In genomic region chr6:89148016-89148750, GRCh38 we compare ENCODE assay signal across 10 cellular contexts. TPM values are rescaled to one million over a fixed set of nuclear protein-coding genes. Genes with fewer than 3 reads are reported as not detected.
DNase-seq lines count a peak whose midpoint lies in the region; ATAC-seq, FAIRE-seq and TF ChIP-seq lines count a peak whose summit lies in the region.
"Had no signal": no experiment of that assay in that cellular context is flagged by ENCODE, and none has a peak within 500 bp of the region (broad histone marks: within the 10 kb centered on the region; RNA-seq: fewer than 3 reads in every experiment).

No MANE protein-coding gene starts in this region.

- DNase-seq in D721Med (ENCODE audit: insufficient read length, low spot score) (no peak), NCI-H226 (peak; percentile 8), astrocyte of the hippocampus (ENCODE audit: low read depth, low spot score) (peak; percentile 20), inferior parietal cortex (ENCODE audit: extremely low spot score) (no peak), WTC11 (ENCODE audit: low spot score) (no peak)
- peak; percentile 23 for DNase-seq in stimulated activated CD4-positive, alpha-beta T cell treated with anti-CD3 and anti-CD28 coated beads, Interleukin-12 subunit alpha, Interleukin-12 subunit beta, amount 100 ng/mL, for 4 hours
- DNase-seq: esophagus squamous epithelium, NCI-H2029 treated with DMSO at 0.1 percent for 48 hours had no signal

- H3K36me3 Mint-ChIP-seq in WTC11: no peaks in the 10 kb centered on the region

- peak; percentile 11 for FAIRE-seq in D721Med (lab: Jason Lieb, UNC)

- H3K27ac Mint-ChIP-seq in WTC11: no peak overlapping the region

- peaks cover 9% of the 10 kb centered on the region for H3K4me1 Mint-ChIP-seq in WTC11

- TF ChIP-seq CTCF in D721Med (IDR thresholded peaks at IDR 0.05; ENCODE audit: insufficient read depth, missing control alignments): no peak
- TF ChIP-seq CTCF in WTC11 (IDR thresholded peaks at IDR 0.05): no peak

- H3K27me3 Mint-ChIP-seq in WTC11 (ENCODE audit: low read depth): peaks cover 56% of the 10 kb centered on the region

- POLR2A ChIA-PET in WTC11 (lab: Charles Lee): interaction anchor here (0.7 kb wide), 2 partner anchors 27 to 144 kb away, joined by 3 to 5 read pairs; no protein-coding TSS in a partner anchor

- ATAC-seq in WTC11: no peak
- no peak for ATAC-seq in GM21529 (IDR thresholded peaks at IDR 0.05; ENCODE audit: unreplicated experiment)
- ATAC-seq in HG03280 (IDR thresholded peaks at IDR 0.05; ENCODE audit: unreplicated experiment): no peak

- CTCF ChIA-PET in WTC11 (lab: Charles Lee): interaction anchor here (0.6 to 6.9 kb wide), 4 partner anchors 70 to 248 kb away, joined by 3 to 29 read pairs (median 4); no protein-coding TSS in a partner anchor

- H3K9me3 Mint-ChIP-seq in WTC11: no peaks in the 10 kb centered on the region

- no peak overlapping the region for H3K4me3 Mint-ChIP-seq in WTC11

TF ChIP-seq in WTC11, 78 proteins besides CTCF, POLR2A, EP300 and RAD21:
- TF ChIP-seq NFATC4 (CRISPR knock-in tag; IDR thresholded peaks at IDR 0.05) (no peak), GABPB1 (CRISPR knock-in tag; IDR thresholded peaks at IDR 0.05) (no peak), ZSCAN18 (CRISPR knock-in tag; IDR thresholded peaks at IDR 0.05) (no peak), ZNF263 (CRISPR knock-in tag; IDR thresholded peaks at IDR 0.05; ENCODE audit: low read depth) (no peak), ETV6 (CRISPR knock-in tag; IDR thresholded peaks at IDR 0.05) (no peak), NFYB (CRISPR knock-in tag; conservative IDR thresholded peaks at IDR 0.05; ENCODE audit: low read depth) (no peak), ZNF423 (CRISPR knock-in tag; IDR thresholded peaks at IDR 0.05) (no peak)
TF ChIP-seq in WTC11: peak in this region for 0.

RNA-seq across cellular contexts. Expression of gene PM20D2, which starts 2.3 kb away (rescaled TPM):
- 4.8 to 5.1 TPM (median 4.9 TPM) in 3 replicates for total RNA-seq in WTC11 (2021)

RNA-seq across cellular contexts. Expression of gene SRSF12, which starts 30.3 kb away (rescaled TPM):
- total RNA-seq in WTC11 (2021): 3.8 to 4.0 TPM (median 3.8 TPM) in 3 replicates

Comparison
In these comparisons a context has a peak if more than half of its experiments do, and no peak if none do; other contexts are left out.
1. DNase-seq: peak in NCI-H226 (single experiment), astrocyte of the hippocampus (single experiment) and stimulated activated CD4-positive, alpha-beta T cell treated with anti-CD3 and anti-CD28 coated beads, Interleukin-12 subunit alpha, Interleukin-12 subunit beta, amount 100 ng/mL, for 4 hours (single experiment); none in D721Med (single experiment), inferior parietal cortex (single experiment) and WTC11 (single experiment).